8 cellular contexts compared by ENCODE assay signal in genomic region chr6:144286503-144287393, GRCh38. TPM values are rescaled to one million over a fixed set of nuclear protein-coding genes. Genes with fewer than 3 reads are reported as not detected.
DNase-seq lines count a peak whose midpoint lies in the region; ATAC-seq and TF ChIP-seq lines count a peak whose summit lies in the region.

No MANE protein-coding gene starts in this region.

- DNase-seq in AG04449 (ENCODE audit: low read depth, low spot score) (peak; percentile 59), GOT3 (lab: John Stamatoyannopoulos, UW) (peak; percentile 11), T-helper 17 cell (no peak), lung microvascular endothelial cell (ENCODE audit: low read depth in 2 of 2) (peak; percentile 90 to 95), testis (peak; percentile 79), SHP77 (lab: John Stamatoyannopoulos, UW) (no peak), COR-L47 (lab: John Stamatoyannopoulos, UW) (no peak)

- H3K4me1 Mint-ChIP-seq in T-helper 17 cell: peaks cover 23% of the 10 kb centered on the region

- intact Hi-C loops in testis (cut with DNase I; ENCODE audit: low total_unique reads): no loop called here

- H3K9ac ChIP-seq in endocrine pancreas (ENCODE audit: control insufficient read depth, insufficient read depth, low read length): peak overlapping the region; percentile 79

- no peaks in the 10 kb centered on the region for H3K9me3 ChIP-seq in T-helper 17 cell (ENCODE audit: control insufficient read depth, low read length, poor library complexity, severe bottlenecking)
- H3K9me3 ChIP-seq in endocrine pancreas (ENCODE audit: control insufficient read depth, low read length): no peaks in the 10 kb centered on the region
- H3K9me3 ChIP-seq in testis: no peaks in the 10 kb centered on the region

- no peak for ATAC-seq in T-helper 17 cell

- no peaks in the 10 kb centered on the region for H3K27me3 ChIP-seq in endocrine pancreas (ENCODE audit: control insufficient read depth, insufficient read depth, low read length)
- no peaks in the 10 kb centered on the region for H3K27me3 ChIP-seq in testis

- CTCF ChIA-PET in AG04449 (lab: Yijun Ruan, JAX): interaction anchor here (0.7 to 2.2 kb wide), 5 partner anchors 21 to 194 kb away, joined by 3 to 12 read pairs (median 4); no protein-coding TSS in a partner anchor

- peak overlapping the region; percentile 94 for H3K4me3 Mint-ChIP-seq in T-helper 17 cell

- TF ChIP-seq CTCF in AG04449 (IDR thresholded peaks at IDR 0.05; ENCODE audit: insufficient read depth, low read length, missing control alignments) (no peak), testis (IDR thresholded peaks at IDR 0.05) (no peak)

- TF ChIP-seq POLR2A in testis (IDR thresholded peaks at IDR 0.05): no peak

- H3K4me1 ChIP-seq in endocrine pancreas (ENCODE audit: control insufficient read depth, insufficient read depth, low read length): peaks cover 7% of the 10 kb centered on the region
- no peaks in the 10 kb centered on the region for H3K4me1 ChIP-seq in testis

- peak overlapping the region; percentile 93 to 97 for H3K27ac ChIP-seq in testis

- POLR2A ChIA-PET in AG04449 (lab: Yijun Ruan, JAX): interaction anchor here (0.9 to 1.6 kb wide), 3 partner anchors 18 to 38 kb away, joined by 3 to 9 read pairs (median 4); no protein-coding TSS in a partner anchor

- H3K27me3 Mint-ChIP-seq in T-helper 17 cell: peaks cover 11% of the 10 kb centered on the region

- no peaks in the 10 kb centered on the region for H3K36me3 Mint-ChIP-seq in T-helper 17 cell (ENCODE audit: low read depth)

- H3K27ac Mint-ChIP-seq in T-helper 17 cell: peak overlapping the region; percentile 63

- H3K4me3 ChIP-seq in AG04449 (ENCODE audit: low read depth, low read length) (peak overlapping the region; percentile 86), endocrine pancreas (ENCODE audit: control insufficient read depth, insufficient read depth, low read length) (peak overlapping the region; percentile 69), testis (peak overlapping the region; percentile 80 to 94)

- WGBS in testis, 2 donors: 1% methylated on average over 24 to 53 of the region's 53 CpGs

- no peaks in the 10 kb centered on the region for H3K36me3 ChIP-seq in endocrine pancreas (ENCODE audit: control insufficient read depth, insufficient read depth, low read length)
- H3K36me3 ChIP-seq in testis (ENCODE audit: low read depth, missing control alignments): no peaks in the 10 kb centered on the region

RNA-seq across cellular contexts. Expression of gene UTRN, which starts 1.6 kb away (rescaled TPM):
- 100 to 1,000 TPM; 207 to 232 TPM for total RNA-seq in T-helper 17 cell
- total RNA-seq in lung microvascular endothelial cell: 414 and 470 TPM in 2 replicates
- 100 to 1,000 TPM; 118 to 127 TPM for total RNA-seq in testis
- polyA plus RNA-seq in testis (ENCODE audit: insufficient read depth, low read depth, low replicate concordance): 109 TPM

Comparison
In these comparisons a context has a peak if more than half of its experiments do, and no peak if none do; other contexts are left out.
1. DNase-seq: peak in AG04449 (single experiment), GOT3 (single experiment), lung microvascular endothelial cell (2 of 2) and testis (single experiment); none in T-helper 17 cell (0 of 3), SHP77 (0 of 2) and COR-L47 (single experiment).
2. Peak in every context shown above with its lines, with median percentiles within 50 percentile points of each other: H3K4me3 ChIP-seq.